ENCODE assay signal across 17 cellular contexts in the genomic region with DNA sequence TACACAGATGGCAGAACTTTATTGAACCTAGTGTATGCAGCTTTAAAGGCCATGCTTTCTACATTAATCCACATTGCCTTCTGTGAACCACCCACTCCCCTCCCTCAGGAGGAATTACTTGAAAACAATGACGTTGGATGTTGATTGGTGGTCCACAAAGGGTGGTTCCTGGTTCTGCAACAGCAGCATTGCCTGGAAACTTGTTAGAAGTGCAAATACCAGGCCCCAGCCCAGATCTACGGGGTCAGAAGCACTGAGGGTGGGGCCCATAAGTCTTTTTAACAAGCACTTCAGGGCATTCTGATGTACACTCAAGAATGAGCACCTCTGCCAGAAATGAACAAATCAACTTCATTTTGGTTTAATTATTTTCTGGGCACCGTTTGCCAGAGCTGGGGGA.
"Had no signal": no experiment of that assay in that cellular context is flagged by ENCODE, and none has a peak within 500 bp of the region (broad histone marks: within the 10 kb centered on the region; RNA-seq: fewer than 3 reads in every experiment).

No MANE protein-coding gene starts in this region.

- H3K4me1 ChIP-seq: colonic mucosa, esophagus squamous epithelium, prostate gland, tibial nerve had no signal

- ATAC-seq: left lobe of liver, right cardiac atrium had no signal

- H3K36me3 ChIP-seq: colonic mucosa, esophagus squamous epithelium, prostate gland, tibial nerve had no signal

- FAIRE-seq: endothelial cell of umbilical vein, keratinocyte, small intestine had no signal

- H3K4me2 ChIP-seq: hepatocyte had no signal

- H2AFZ ChIP-seq: hepatocyte had no signal

- H3K79me2 ChIP-seq: hepatocyte had no signal

- H3K27me3 ChIP-seq: colonic mucosa had no signal

- DNase-seq: activated CD4-positive, alpha-beta T cell treated with anti-CD3 and anti-CD28 coated beads, Interleukin-2, amount 10 ng/mL, durations not matched to agents 7 days and 5 days; activated naive CD8-positive, alpha-beta T cell treated with anti-CD3 and anti-CD28 coated beads, Interleukin-2, amount 10 ng/mL, durations not matched to agents 7 days and 5 days; central memory CD4-positive, alpha-beta T cell; colonic mucosa; esophagus squamous epithelium; mesenchymal stem cell; nephron progenitor cell; right cardiac atrium; stimulated activated CD4-positive, alpha-beta T cell treated with anti-CD3 and anti-CD28 coated beads, Interleukin-4, amount 100 ng/mL, for 24 hours; stimulated activated naive CD4-positive, alpha-beta T cell had no signal

- H3K27ac ChIP-seq: colonic mucosa, esophagus squamous epithelium, hepatocyte, prostate gland, tibial nerve had no signal

- H3K9me3 ChIP-seq: colonic mucosa, esophagus squamous epithelium, prostate gland, tibial nerve had no signal

- H3K4me3 ChIP-seq: colonic mucosa, esophagus squamous epithelium, hepatocyte, prostate gland, tibial nerve had no signal
